In genomic region chr2:120559401-120559800, GRCh38 we compare ENCODE assay signal across 14 cellular contexts.
DNase-seq lines count a peak whose midpoint lies in the region; ATAC-seq and TF ChIP-seq lines count a peak whose summit lies in the region.
"Had no signal": no experiment of that assay in that cellular context is flagged by ENCODE, and none has a peak within 500 bp of the region (broad histone marks: within the 10 kb centered on the region; RNA-seq: fewer than 3 reads in every experiment).

No MANE protein-coding gene starts in this region.

- H3K4me3 Mint-ChIP-seq in chondrocyte (ENCODE audit: unreplicated experiment) = no peak overlapping the region
- H3K4me3 Mint-ChIP-seq: activated T-helper 17 cell treated with anti-CD3 and anti-CD28 coated beads, Interleukin-2, amount 50 U/mL, for 72 hours had no signal

- no peaks in the 10 kb centered on the region for H3K27me3 ChIP-seq in MG63
- H3K27me3 ChIP-seq: colonic mucosa, gastrocnemius medialis had no signal

- H3K9me3 Mint-ChIP-seq in chondrocyte (ENCODE audit: low read depth) = no peaks in the 10 kb centered on the region
- H3K9me3 Mint-ChIP-seq: activated T-helper 17 cell treated with anti-CD3 and anti-CD28 coated beads, Interleukin-2, amount 50 U/mL, for 72 hours had no signal

- H3K4me3 ChIP-seq in MG63 = no peak overlapping the region
- H3K4me3 ChIP-seq: colonic mucosa, gastrocnemius medialis had no signal

- H3K27ac Mint-ChIP-seq in chondrocyte (ENCODE audit: unreplicated experiment) = peak overlapping the region; percentile 95
- H3K27ac Mint-ChIP-seq: activated T-helper 17 cell treated with anti-CD3 and anti-CD28 coated beads, Interleukin-2, amount 50 U/mL, for 72 hours had no signal

- H3K36me3 Mint-ChIP-seq in chondrocyte (ENCODE audit: low read depth) = no peaks in the 10 kb centered on the region

- DNase-seq in AG20443 (ENCODE audit: low spot score) (peak; percentile 86), MG63 (peak; percentile 78), chondrocyte (ENCODE audit: low spot score) (no peak), myocyte (ENCODE audit: low read depth) (peak; percentile 74), NCI-H748 treated with DMSO at 0.1 percent for 48 hours (lab: John Stamatoyannopoulos, UW) (no peak), NCI-H82 (lab: John Stamatoyannopoulos, UW) (no peak)
- no peak for DNase-seq in activated effector memory CD4-positive, alpha-beta T cell treated with Interleukin-2 at 50 U/mL for 16 hours
- DNase-seq: colonic mucosa, gastrocnemius medialis, NCI-H146 had no signal

- H3K4me1 Mint-ChIP-seq in chondrocyte (ENCODE audit: low read depth) = peaks cover 29% of the 10 kb centered on the region
- H3K4me1 Mint-ChIP-seq: activated T-helper 17 cell treated with anti-CD3 and anti-CD28 coated beads, Interleukin-2, amount 50 U/mL, for 72 hours had no signal

- no peak for ATAC-seq in GM21447 (IDR thresholded peaks at IDR 0.05; ENCODE audit: unreplicated experiment)
- ATAC-seq: activated CD4-positive, CD25-positive, alpha-beta regulatory T cell treated with anti-CD3 and anti-CD28 coated beads, Interleukin-2, amount 50 U/mL, for 24 hours; activated T-helper 17 cell treated with anti-CD3 and anti-CD28 coated beads, Interleukin-2, amount 50 U/mL, for 72 hours; gastrocnemius medialis had no signal

- no peak for TF ChIP-seq CTCF in chondrocyte (IDR thresholded peaks at IDR 0.05)

- no peaks in the 10 kb centered on the region for H3K36me3 ChIP-seq in MG63
- H3K36me3 ChIP-seq: colonic mucosa, gastrocnemius medialis, neutrophil had no signal

- no peaks in the 10 kb centered on the region for H3K9me3 ChIP-seq in MG63
- H3K9me3 ChIP-seq: colonic mucosa, gastrocnemius medialis, neutrophil had no signal

- H3K27me3 Mint-ChIP-seq in chondrocyte (ENCODE audit: low read depth) = peaks cover 4% of the 10 kb centered on the region

Comparison
In these comparisons a context has a peak if more than half of its experiments do, and no peak if none do; other contexts are left out.
1. DNase-seq: peak in AG20443 (single experiment), MG63 (single experiment) and myocyte (single experiment); none in chondrocyte (single experiment), activated effector memory CD4-positive, alpha-beta T cell treated with Interleukin-2 at 50 U/mL for 16 hours (single experiment), NCI-H748 treated with DMSO at 0.1 percent for 48 hours (single experiment) and NCI-H82 (single experiment).